Comparison of ENCODE assay signal across 8 cellular contexts in genomic region chr2:20012282-20013060, GRCh38. TPM values are rescaled to one million over a fixed set of nuclear protein-coding genes. Genes with fewer than 3 reads are reported as not detected.
DNase-seq lines count a peak whose midpoint lies in the region; ATAC-seq and TF ChIP-seq lines count a peak whose summit lies in the region.

TSS of gene MATN3 (minus strand) at chr2:20012668. CDS start at chr2:20012631, 37 bp downstream.

- H3K9ac ChIP-seq in endodermal cell (ENCODE audit: extremely low read depth, low read length, poor library complexity, severe bottlenecking), result peak within 1 kb of the TSS; percentile 83

- peaks cover 3% of the 10 kb centered on the region for H3K36me3 Mint-ChIP-seq in endodermal cell (ENCODE audit: low read depth)

- peaks cover 12% of the 10 kb centered on the region for H3K27me3 Mint-ChIP-seq in endodermal cell (ENCODE audit: insufficient read depth)

- intact Hi-C loops in vagina (cut with DNase I), result loop anchor here (5.0 kb wide), 1 partner anchor 80 kb away; no protein-coding TSS in a partner anchor

- ATAC-seq in RWPE2 (ENCODE audit: low read depth) (peak; percentile 72), HG02798 (IDR thresholded peaks at IDR 0.05; ENCODE audit: poor library complexity, unreplicated experiment) (no peak)

- peaks cover 22% of the 10 kb centered on the region for H3K4me1 Mint-ChIP-seq in endodermal cell

- no peaks in the 10 kb centered on the region for H3K27me3 ChIP-seq in RWPE2 (ENCODE audit: insufficient read depth, poor library complexity, severe bottlenecking)
- peaks cover 5% of the 10 kb centered on the region for H3K27me3 ChIP-seq in endodermal cell (ENCODE audit: control insufficient read depth, insufficient read depth, low read length, poor library complexity, severe bottlenecking)
- H3K27me3 ChIP-seq in vagina, result no peaks in the 10 kb centered on the region

- H3K4me3 ChIP-seq in RWPE2 (ENCODE audit: severe bottlenecking), result peak within 1 kb of the TSS; percentile 54
- H3K4me3 ChIP-seq in endodermal cell (ENCODE audit: low read length), result peak within 1 kb of the TSS; percentile 83
- H3K4me3 ChIP-seq in vagina, result peak within 1 kb of the TSS; percentile 52 to 70

- H3K27ac ChIP-seq in RWPE2 (ENCODE audit: poor library complexity, severe bottlenecking), result peak within 1 kb of the TSS; percentile 29
- H3K27ac ChIP-seq in endodermal cell (ENCODE audit: low read depth, low read length), result no peak within 1 kb of the TSS
- peak within 1 kb of the TSS; percentile 65 for H3K27ac ChIP-seq in vagina

- no peak for TF ChIP-seq POLR2A in vagina (IDR thresholded peaks at IDR 0.05)

- TF ChIP-seq CTCF in RWPE2 (IDR thresholded peaks at IDR 0.05; ENCODE audit: poor library complexity, severe bottlenecking), result no peak
- no peak for TF ChIP-seq CTCF in endodermal cell (conservative IDR thresholded peaks at IDR 0.05)
- TF ChIP-seq CTCF in vagina (IDR thresholded peaks at IDR 0.05), result no peak

- peak within 1 kb of the TSS; percentile 66 for H3K4me3 Mint-ChIP-seq in endodermal cell

- H3K36me3 ChIP-seq in RWPE2 (ENCODE audit: low read depth) (no peaks in the 10 kb centered on the region), endodermal cell (ENCODE audit: control insufficient read depth, insufficient read depth, low read length) (no peaks in the 10 kb centered on the region), vagina (no peaks in the 10 kb centered on the region)

- H3K9me3 Mint-ChIP-seq in endodermal cell, result peaks cover 6% of the 10 kb centered on the region

- 0 to 3% methylated on average over 1 to 86 of the region's 86 CpGs for WGBS in endodermal cell (ENCODE audit: insufficient coverage in 1 of 2, insufficient read length in 1 of 2), 2 experiments

- DNase-seq in NCI-H1417 (lab: John Stamatoyannopoulos, UW) (peak in 2 of 3 experiments; percentile 33 to 60), NCI-H1417 treated with DMSO at 0.1 percent for 48 hours (lab: John Stamatoyannopoulos, UW) (no peak), RWPE2 (ENCODE audit: low spot score) (no peak), endodermal cell (peak; percentile 90), mucosa of gallbladder (ENCODE audit: low spot score) (peak; percentile 34), vagina (ENCODE audit: extremely low spot score in 2 of 2) (no peak), NCI-H446 (lab: John Stamatoyannopoulos, UW) (no peak)

- H3K9me3 ChIP-seq in RWPE2 (ENCODE audit: severe bottlenecking) (no peaks in the 10 kb centered on the region), endodermal cell (ENCODE audit: control insufficient read depth, low read length) (peaks cover 8% of the 10 kb centered on the region), vagina (no peaks in the 10 kb centered on the region)

- peaks cover 15% of the 10 kb centered on the region for H3K4me1 ChIP-seq in RWPE2 (ENCODE audit: insufficient read depth, poor library complexity, severe bottlenecking)
- peaks cover 3% of the 10 kb centered on the region for H3K4me1 ChIP-seq in endodermal cell (ENCODE audit: control insufficient read depth, insufficient read depth, low read length)
- H3K4me1 ChIP-seq in vagina, result peaks cover 6% of the 10 kb centered on the region

- peak within 1 kb of the TSS; percentile 84 for H3K27ac Mint-ChIP-seq in endodermal cell

RNA-seq across cellular contexts. Expression of gene MATN3, which starts in this region (rescaled TPM):
- total RNA-seq in endodermal cell, result 10 to 100 TPM; 38.5 to 44.7 TPM
- polyA plus RNA-seq in endodermal cell (2013, experiment 1 of 2), result 16.7 TPM
- polyA plus RNA-seq in endodermal cell (2013, experiment 2 of 2), result 24.1 TPM
- 0.89 TPM for total RNA-seq in mucosa of gallbladder
- total RNA-seq in vagina, result 3.9 TPM

Comparison
In these comparisons a context has a peak if more than half of its experiments do, and no peak if none do; other contexts are left out.
1. DNase-seq: peak in NCI-H1417 (2 of 3) and endodermal cell (single experiment); none in NCI-H1417 treated with DMSO at 0.1 percent for 48 hours (single experiment), RWPE2 (single experiment), vagina (0 of 2) and NCI-H446 (0 of 2).
2. Peak in DNase-seq in mucosa of gallbladder; RNA of the gene not detected or under 1 TPM.
3. Peak in every context shown above with its lines, with median percentiles within 50 percentile points of each other: H3K4me3 ChIP-seq.